In the genomic region with DNA sequence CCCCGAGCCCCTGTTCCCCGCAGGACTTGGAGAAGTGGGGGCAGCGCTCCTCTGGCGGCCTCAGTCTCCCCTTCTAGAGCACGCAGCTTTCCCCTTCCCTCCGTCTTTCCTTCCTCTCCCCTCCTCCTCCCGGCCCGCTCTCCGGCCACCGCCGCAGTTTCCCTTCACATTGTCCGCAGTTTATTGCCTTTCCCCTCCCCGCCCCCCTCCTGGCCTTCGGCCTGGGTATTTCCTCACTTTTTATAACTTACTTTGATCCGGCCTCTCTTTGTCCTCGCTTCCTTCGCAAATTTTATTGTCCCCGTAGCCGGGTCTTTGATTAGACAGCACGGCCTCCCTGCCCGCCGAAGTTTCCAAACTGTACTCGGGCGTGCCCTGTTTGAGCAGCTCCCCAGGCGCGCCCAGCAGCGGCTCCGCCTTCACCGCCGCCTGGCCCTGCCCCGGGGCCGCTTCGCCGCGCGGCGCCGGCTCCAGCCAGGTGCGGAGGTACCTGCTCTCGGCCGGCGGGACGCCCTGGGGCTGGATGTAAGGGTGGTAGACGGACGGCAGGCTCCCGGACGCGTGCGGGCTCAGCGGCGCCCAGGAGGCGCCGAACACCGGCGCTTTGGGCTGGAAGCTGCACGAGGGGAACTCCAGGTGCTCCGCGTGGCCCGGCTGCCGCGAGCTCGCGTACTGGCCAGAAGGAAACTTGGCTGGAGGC, we compare ENCODE assay signal across 6 cellular contexts. TPM values are rescaled to one million over a fixed set of nuclear protein-coding genes. Genes with fewer than 3 reads are reported as not detected.
A peak's percentile ranks its signal among the peaks of the same experiment; 100 is the strongest.
DNase-seq lines count a peak whose midpoint lies in the region; ATAC-seq and TF ChIP-seq lines count a peak whose summit lies in the region.

No MANE protein-coding gene starts in this region.

- H3K9me3 Mint-ChIP-seq in T-helper 1 cell treated with Interleukin-12 subunit alpha and Interleukin-12 subunit beta and Interleukin-4 antibody, amounts not matched to agents 30 μg/mL and 1 μg/mL, for 36 hours: no peaks in the 10 kb centered on the region

- DNase-seq in GM19238 (ENCODE audit: insufficient read length, low spot score) (peak; percentile 71), left cardiac atrium (no peak), tibial artery (no peak), pons (ENCODE audit: low spot score) (no peak)

- H3K27me3 ChIP-seq in tibial artery: peaks cover 0 to 99% of the 10 kb centered on the region in 2 donors

- H3K4me1 ChIP-seq in tibial artery: peaks cover 0 to 25% (median 21%) of the 10 kb centered on the region in 4 donors

- peak overlapping the region; percentile 91 for H3K4me3 Mint-ChIP-seq in T-helper 1 cell treated with Interleukin-12 subunit alpha and Interleukin-12 subunit beta and Interleukin-4 antibody, amounts not matched to agents 30 μg/mL and 1 μg/mL, for 36 hours

- H3K36me3 Mint-ChIP-seq in T-helper 1 cell treated with Interleukin-12 subunit alpha and Interleukin-12 subunit beta and Interleukin-4 antibody, amounts not matched to agents 30 μg/mL and 1 μg/mL, for 36 hours (ENCODE audit: low read depth): no peaks in the 10 kb centered on the region

- H3K4me1 Mint-ChIP-seq in T-helper 1 cell treated with Interleukin-12 subunit alpha and Interleukin-12 subunit beta and Interleukin-4 antibody, amounts not matched to agents 30 μg/mL and 1 μg/mL, for 36 hours (ENCODE audit: low read depth): peaks cover 9% of the 10 kb centered on the region

- H3K27ac ChIP-seq in tibial artery: no peak overlapping the region

- H3K36me3 ChIP-seq in tibial artery: no peaks in the 10 kb centered on the region

- no peak for TF ChIP-seq CTCF in tibial artery (IDR thresholded peaks at IDR 0.05)

- ATAC-seq in left cardiac atrium (peak; percentile 58 to 78), GM18907 (IDR thresholded peaks at IDR 0.05; ENCODE audit: unreplicated experiment) (no peak)

- H3K4me3 ChIP-seq in tibial artery: peak overlapping the region; percentile 27 to 42

- intact Hi-C loops in left cardiac atrium (cut with DNase I) (no loop called here), tibial artery (cut with DNase I; ENCODE audit: low total_unique reads) (no loop called here)

- H3K9me3 ChIP-seq in tibial artery: no peaks in the 10 kb centered on the region

- H3K27ac Mint-ChIP-seq in T-helper 1 cell treated with Interleukin-12 subunit alpha and Interleukin-12 subunit beta and Interleukin-4 antibody, amounts not matched to agents 30 μg/mL and 1 μg/mL, for 36 hours: peak overlapping the region; percentile 68

- H3K27me3 Mint-ChIP-seq in T-helper 1 cell treated with Interleukin-12 subunit alpha and Interleukin-12 subunit beta and Interleukin-4 antibody, amounts not matched to agents 30 μg/mL and 1 μg/mL, for 36 hours (ENCODE audit: low read depth): peaks cover 95% of the 10 kb centered on the region

RNA-seq across cellular contexts. Expression of a gene that starts 0.5 kb away (rescaled TPM):
- not detected for total RNA-seq in left cardiac atrium

RNA-seq across cellular contexts. Expression of a gene that starts 10.6 kb away (rescaled TPM):
- total RNA-seq in left cardiac atrium: under 1 TPM in 1 of 2 donors, not detected in 1; 0.32 TPM

RNA-seq across cellular contexts. Expression of a gene that starts 14.8 kb away (rescaled TPM):
- 1 to 10 TPM in 1 of 2 donors, under 1 TPM in 1; 0.44 to 1.1 TPM for total RNA-seq in left cardiac atrium

RNA-seq across cellular contexts. Expression of a gene that starts 20.9 kb away (rescaled TPM):
- total RNA-seq in left cardiac atrium: 1 to 10 TPM in 1 of 2 donors, under 1 TPM in 1; 0.63 to 2.2 TPM

RNA-seq across cellular contexts. Expression of a gene that starts 32.1 kb away (rescaled TPM):
- under 1 TPM in 1 of 2 donors, not detected in 1; 0.41 TPM for total RNA-seq in left cardiac atrium
